1 cellular context compared by ENCODE assay signal in the genomic region with DNA sequence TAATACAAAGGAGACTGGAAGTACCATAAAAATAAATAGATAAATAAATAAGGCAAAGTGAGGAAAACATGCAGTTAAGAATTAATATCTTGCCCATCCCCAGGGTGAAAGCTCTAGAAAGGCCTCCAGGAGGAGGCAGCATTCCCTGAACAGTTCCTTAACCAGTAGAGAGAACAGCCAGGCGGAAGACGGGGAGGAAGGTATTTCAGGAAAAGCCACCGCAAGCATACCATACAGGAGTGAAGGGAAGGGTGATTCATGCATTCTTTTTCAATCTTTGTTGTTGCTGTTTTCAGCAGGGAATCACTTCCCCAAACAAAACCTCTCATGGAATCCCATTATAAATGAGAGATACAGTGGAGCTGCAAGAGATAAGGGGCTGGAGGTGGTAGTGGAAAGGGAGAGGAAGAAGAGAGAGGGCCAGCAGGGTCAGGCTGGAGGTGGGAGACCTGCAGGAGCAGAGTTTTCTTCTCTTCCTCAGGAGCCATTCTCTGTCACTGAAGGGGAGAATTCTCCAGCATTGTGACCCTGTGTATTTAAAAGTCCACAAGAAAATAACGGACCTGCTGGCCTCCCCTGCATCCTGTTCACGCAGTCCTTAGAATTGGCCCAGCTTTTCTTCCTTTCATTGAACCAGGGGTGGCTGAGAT.
TF ChIP-seq lines count a peak whose summit lies in the region.

No MANE protein-coding gene starts in this region.

TF ChIP-seq in GM23338, 12 proteins besides CTCF, POLR2A, EP300 and RAD21:
- no peak; the same call in 1 of the 2 replicates for TF ChIP-seq ZNF462 (CRISPR knock-in tag; IDR thresholded peaks at IDR 0.05)
